Comparison of ENCODE assay signal across 1 cellular context in the genomic region with DNA sequence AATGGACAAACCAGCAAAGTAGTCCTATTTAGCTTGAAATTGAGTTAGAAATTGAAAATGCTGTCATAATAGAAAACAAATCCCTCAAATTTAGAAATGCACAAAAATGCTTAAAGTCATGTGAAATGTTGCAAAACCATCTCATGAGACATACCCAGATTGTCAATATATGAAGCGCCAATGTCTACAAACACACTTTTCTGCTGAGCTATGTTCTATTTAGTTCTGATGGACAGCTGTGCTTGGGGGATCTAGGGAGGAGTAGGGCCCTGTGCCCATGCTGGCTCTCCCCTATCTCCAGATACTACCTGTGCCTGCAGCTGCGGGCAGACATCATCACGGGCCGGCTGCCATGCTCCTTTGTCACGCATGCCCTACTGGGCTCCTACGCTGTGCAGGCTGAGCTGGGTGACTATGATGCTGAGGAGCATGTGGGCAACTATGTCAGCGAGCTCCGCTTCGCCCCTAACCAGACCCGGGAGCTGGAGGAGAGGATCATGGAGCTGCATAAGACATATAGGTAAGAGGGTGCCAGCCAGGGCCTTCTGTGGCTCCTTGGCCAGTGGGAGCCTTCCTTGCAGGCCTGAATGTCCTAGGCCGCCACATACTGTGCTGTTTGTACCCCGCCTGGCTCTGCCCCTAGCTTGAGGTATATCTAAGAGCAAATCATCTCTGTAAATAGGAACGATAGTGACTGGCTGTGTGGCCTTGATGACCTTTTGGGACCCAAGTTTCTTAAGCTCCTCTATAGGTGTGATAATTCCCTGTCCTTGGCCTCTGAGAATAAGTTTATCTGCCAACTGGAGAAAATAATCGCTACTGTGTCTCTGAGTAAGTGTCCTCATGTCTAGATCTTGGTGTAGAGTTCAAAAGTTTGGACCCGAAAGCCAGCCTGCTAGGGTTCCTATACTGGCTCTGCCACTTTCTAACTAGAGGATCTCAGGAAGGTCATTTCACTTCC.
TF ChIP-seq lines count a peak whose summit lies in the region.

No MANE protein-coding gene starts in this region.

TF ChIP-seq in liver, 16 proteins besides CTCF, POLR2A, EP300 and RAD21 (continued from another document):
- no peak for TF ChIP-seq ZBTB33 (IDR thresholded peaks at IDR 0.05)
TF ChIP-seq in liver: peak in this region for 3.
